ENCODE assay signal across 8 cellular contexts in genomic region chr14:24135584-24135833, GRCh38. TPM values are rescaled to one million over a fixed set of nuclear protein-coding genes. Genes with fewer than 3 reads are reported as not detected.
A peak's percentile ranks its signal among the peaks of the same experiment; 100 is the strongest.
DNase-seq lines count a peak whose midpoint lies in the region; ATAC-seq and TF ChIP-seq lines count a peak whose summit lies in the region.

No MANE protein-coding gene starts in this region.

- peaks cover 9% of the 10 kb centered on the region for H3K4me1 ChIP-seq in adipocyte (ENCODE audit: control insufficient read depth, insufficient read depth, low read length)
- H3K4me1 ChIP-seq in lower lobe of right lung = peaks cover 47% of the 10 kb centered on the region
- peaks cover 33% of the 10 kb centered on the region for H3K4me1 ChIP-seq in upper lobe of right lung

- TF ChIP-seq CTCF in lower lobe of right lung (IDR thresholded peaks at IDR 0.05) (no peak), upper lobe of right lung (IDR thresholded peaks at IDR 0.05) (no peak)

- H3K36me3 ChIP-seq in adipocyte (ENCODE audit: control insufficient read depth, insufficient read depth, low read length, severe bottlenecking) = peaks cover 21% of the 10 kb centered on the region
- H3K36me3 ChIP-seq in lower lobe of right lung = peaks cover 29% of the 10 kb centered on the region
- peaks cover 21% of the 10 kb centered on the region for H3K36me3 ChIP-seq in upper lobe of right lung

- ATAC-seq in HG02885 (IDR thresholded peaks at IDR 0.05; ENCODE audit: poor library complexity, unreplicated experiment) = peak; percentile 1
- ATAC-seq in lower lobe of right lung = no peak
- no peak for ATAC-seq in upper lobe of right lung

- DNase-seq in adipocyte (ENCODE audit: low read depth) = no peak
- no peak for DNase-seq in lower lobe of right lung
- DNase-seq in upper lobe of right lung = no peak
- DNase-seq in DMS 273 (lab: John Stamatoyannopoulos, UW; ENCODE audit: unreplicated experiment) = no peak
- no peak for DNase-seq in COLO668 (lab: John Stamatoyannopoulos, UW; ENCODE audit: unreplicated experiment)
- DNase-seq in GDM1 (lab: John Stamatoyannopoulos, UW) = no peak

- peak overlapping the region; percentile 55 for H3K9ac ChIP-seq in adipocyte (ENCODE audit: low read length)

- no peaks in the 10 kb centered on the region for H3K27me3 ChIP-seq in adipocyte (replicated peaks; ENCODE audit: control insufficient read depth, insufficient read depth, low read length)
- no peaks in the 10 kb centered on the region for H3K27me3 ChIP-seq in lower lobe of right lung (ENCODE audit: low read depth)
- H3K27me3 ChIP-seq in upper lobe of right lung = no peaks in the 10 kb centered on the region

- intact Hi-C loops in lower lobe of right lung (cut with DNase I) = no loop called here
- intact Hi-C loops in upper lobe of right lung (cut with DNase I) = no loop called here

- H3K9me3 ChIP-seq in adipocyte (ENCODE audit: control insufficient read depth, low read length) = no peaks in the 10 kb centered on the region
- H3K9me3 ChIP-seq in lower lobe of right lung = no peaks in the 10 kb centered on the region
- no peaks in the 10 kb centered on the region for H3K9me3 ChIP-seq in upper lobe of right lung

- H3K27ac ChIP-seq in lower lobe of right lung (peak overlapping the region; percentile 97), upper lobe of right lung (peak overlapping the region; percentile 91)

- H3K4me3 ChIP-seq in GM08714 (ENCODE audit: low read length) = peak overlapping the region; percentile 57
- H3K4me3 ChIP-seq in adipocyte (ENCODE audit: low read length) = peak overlapping the region; percentile 91
- H3K4me3 ChIP-seq in lower lobe of right lung = peak overlapping the region; percentile 100
- peak overlapping the region; percentile 99 for H3K4me3 ChIP-seq in upper lobe of right lung

RNA-seq across cellular contexts. Expression of gene PSME1, which starts 0.5 kb away (rescaled TPM):
- total RNA-seq in lower lobe of right lung (198 TPM), upper lobe of right lung (171 TPM)

RNA-seq across cellular contexts. Expression of gene FITM1, which starts 5.0 kb away (rescaled TPM):
- 0.97 TPM for total RNA-seq in lower lobe of right lung
- 1.1 TPM for total RNA-seq in upper lobe of right lung

RNA-seq across cellular contexts. Expression of gene EMC9, which starts 5.9 kb away (rescaled TPM):
- total RNA-seq in lower lobe of right lung (9.3 TPM), upper lobe of right lung (10.5 TPM)

RNA-seq across cellular contexts. Expression of gene PSME2, which starts 10.9 kb away (rescaled TPM):
- total RNA-seq in lower lobe of right lung (144 TPM), upper lobe of right lung (138 TPM)

RNA-seq across cellular contexts. Expression of gene RNF31, which starts 11.8 kb away (rescaled TPM):
- 67.3 TPM for total RNA-seq in lower lobe of right lung
- 52.3 TPM for total RNA-seq in upper lobe of right lung
